In the genomic region with DNA sequence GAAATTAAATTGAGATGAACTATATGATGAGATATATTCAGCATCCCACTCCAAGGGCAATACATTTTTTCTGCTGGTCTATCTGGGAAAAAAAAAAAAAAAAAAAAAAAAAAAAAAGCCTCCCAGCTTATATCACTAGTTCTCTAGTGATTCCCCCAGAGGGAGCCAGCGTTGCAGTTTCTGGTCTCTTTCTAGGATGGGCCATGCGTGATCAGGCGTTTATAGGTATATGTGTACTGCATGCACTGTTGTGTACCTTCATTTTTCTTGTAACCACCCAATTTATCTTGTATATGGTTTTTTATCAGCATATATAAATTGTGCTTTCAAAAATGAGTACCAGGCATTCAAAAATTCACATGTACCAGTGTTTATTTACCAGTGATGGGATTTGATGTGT, we compare ENCODE assay signal across 8 cellular contexts. TPM values are rescaled to one million over a fixed set of nuclear protein-coding genes. Genes with fewer than 3 reads are reported as not detected.
DNase-seq lines count a peak whose midpoint lies in the region; ATAC-seq and TF ChIP-seq lines count a peak whose summit lies in the region.

No MANE protein-coding gene starts in this region.

- no peaks in the 10 kb centered on the region for H3K79me2 ChIP-seq in OCI-LY3 (ENCODE audit: low read length)

- H3K4me3 ChIP-seq in OCI-LY3 (ENCODE audit: low read length) (no peak overlapping the region), mucosa of descending colon (no peak overlapping the region)

- ATAC-seq in mucosa of descending colon, result no peak

- no peak overlapping the region for H2AFZ ChIP-seq in OCI-LY3 (ENCODE audit: low read depth, low read length)

- H3K27ac Mint-ChIP-seq in glutamatergic neuron (ENCODE audit: unreplicated experiment), result no peak overlapping the region
- no peak overlapping the region for H3K27ac Mint-ChIP-seq in activated T-helper 2 cell treated with anti-CD3 and anti-CD28 coated beads, Interferon-gamma antibody, Interleukin-2, Interleukin-4, amounts not matched to agents 10 μg/mL and 5 μg/mL and 100 μg/mL, durations not matched to agents 14 hours and 24 hours and 36 hours

- H3K9me3 ChIP-seq in OCI-LY3 (ENCODE audit: insufficient read depth, low read length) (no peaks in the 10 kb centered on the region), mucosa of descending colon (no peaks in the 10 kb centered on the region)

- H3K27me3 ChIP-seq in OCI-LY3 (ENCODE audit: low read depth, low read length), result peaks cover 12% of the 10 kb centered on the region

- H3K36me3 ChIP-seq in OCI-LY3 (replicated peaks; ENCODE audit: low read depth, low read length), result no peaks in the 10 kb centered on the region
- no peaks in the 10 kb centered on the region for H3K36me3 ChIP-seq in mucosa of descending colon (ENCODE audit: low read depth)

- peak; percentile 2 for DNase-seq in DMS 273 treated with DMSO at 0.1 percent for 48 hours (lab: John Stamatoyannopoulos, UW)
- peak; percentile 26 for DNase-seq in H4 (ENCODE audit: low spot score)
- peak; percentile 52 for DNase-seq in glutamatergic neuron
- DNase-seq in activated T-helper 2 cell treated with anti-CD3 and anti-CD28 coated beads, Interferon-gamma antibody, Interleukin-2, Interleukin-4, amounts not matched to agents 10 μg/mL and 5 μg/mL and 100 μg/mL, durations not matched to agents 14 hours and 24 hours and 36 hours (ENCODE audit: low spot score), result no peak
- DNase-seq in NCI-H2227 treated with DMSO at 0.1 percent for 48 hours (lab: John Stamatoyannopoulos, UW), result no peak
- no peak for DNase-seq in mucosa of descending colon
- no peak for DNase-seq in DMS153 treated with DMSO at 0.1 percent for 48 hours (lab: John Stamatoyannopoulos, UW; ENCODE audit: unreplicated experiment)

- no peak overlapping the region for H3K9ac ChIP-seq in OCI-LY3 (ENCODE audit: low read length)

- no peaks in the 10 kb centered on the region for H3K27me3 Mint-ChIP-seq in glutamatergic neuron (ENCODE audit: unreplicated experiment)
- H3K27me3 Mint-ChIP-seq in activated T-helper 2 cell treated with anti-CD3 and anti-CD28 coated beads, Interferon-gamma antibody, Interleukin-2, Interleukin-4, amounts not matched to agents 10 μg/mL and 5 μg/mL and 100 μg/mL, durations not matched to agents 14 hours and 24 hours and 36 hours (ENCODE audit: low read depth), result peaks cover 1% of the 10 kb centered on the region

- peaks cover 4% of the 10 kb centered on the region for H3K4me1 Mint-ChIP-seq in glutamatergic neuron (ENCODE audit: low read depth, unreplicated experiment)
- H3K4me1 Mint-ChIP-seq in activated T-helper 2 cell treated with anti-CD3 and anti-CD28 coated beads, Interferon-gamma antibody, Interleukin-2, Interleukin-4, amounts not matched to agents 10 μg/mL and 5 μg/mL and 100 μg/mL, durations not matched to agents 14 hours and 24 hours and 36 hours (ENCODE audit: low read depth), result no peaks in the 10 kb centered on the region

- H4K20me1 ChIP-seq in OCI-LY3 (ENCODE audit: insufficient read depth, low read length), result no peaks in the 10 kb centered on the region

- no peaks in the 10 kb centered on the region for H3K36me3 Mint-ChIP-seq in glutamatergic neuron (ENCODE audit: unreplicated experiment)
- no peaks in the 10 kb centered on the region for H3K36me3 Mint-ChIP-seq in activated T-helper 2 cell treated with anti-CD3 and anti-CD28 coated beads, Interferon-gamma antibody, Interleukin-2, Interleukin-4, amounts not matched to agents 10 μg/mL and 5 μg/mL and 100 μg/mL, durations not matched to agents 14 hours and 24 hours and 36 hours (ENCODE audit: low read depth)

- peaks cover 1% of the 10 kb centered on the region for H3K9me3 Mint-ChIP-seq in glutamatergic neuron (ENCODE audit: unreplicated experiment)
- no peaks in the 10 kb centered on the region for H3K9me3 Mint-ChIP-seq in activated T-helper 2 cell treated with anti-CD3 and anti-CD28 coated beads, Interferon-gamma antibody, Interleukin-2, Interleukin-4, amounts not matched to agents 10 μg/mL and 5 μg/mL and 100 μg/mL, durations not matched to agents 14 hours and 24 hours and 36 hours

- no peak overlapping the region for H3K4me2 ChIP-seq in OCI-LY3 (ENCODE audit: low read length)

- H3K4me1 ChIP-seq in OCI-LY3 (ENCODE audit: low read length) (no peaks in the 10 kb centered on the region), mucosa of descending colon (ENCODE audit: low read depth) (no peaks in the 10 kb centered on the region)

- H3K4me3 Mint-ChIP-seq in glutamatergic neuron (ENCODE audit: unreplicated experiment), result no peak overlapping the region
- H3K4me3 Mint-ChIP-seq in activated T-helper 2 cell treated with anti-CD3 and anti-CD28 coated beads, Interferon-gamma antibody, Interleukin-2, Interleukin-4, amounts not matched to agents 10 μg/mL and 5 μg/mL and 100 μg/mL, durations not matched to agents 14 hours and 24 hours and 36 hours (ENCODE audit: low read depth), result no peak overlapping the region

- no peak overlapping the region for H3K27ac ChIP-seq in OCI-LY3 (ENCODE audit: low read length)

- TF ChIP-seq CTCF in OCI-LY3 (IDR thresholded peaks at IDR 0.05; ENCODE audit: low read depth, low read length) (peak; percentile 42), glutamatergic neuron (IDR thresholded peaks at IDR 0.05; ENCODE audit: partially characterized antibody, unreplicated experiment) (no peak), mucosa of descending colon (IDR thresholded peaks at IDR 0.05) (no peak)

- intact Hi-C loops in activated T-helper 2 cell treated with anti-CD3 and anti-CD28 coated beads, Interferon-gamma antibody, Interleukin-2, Interleukin-4, amounts not matched to agents 10 μg/mL and 5 μg/mL and 100 μg/mL, durations not matched to agents 14 hours and 24 hours and 36 hours (cut with micrococcal nuclease), result no loop called here
- intact Hi-C loops in mucosa of descending colon (cut with DNase I, micrococcal nuclease), result no loop called here

RNA-seq across cellular contexts. Expression of gene DCDC2C, which starts 35.1 kb away (rescaled TPM):
- total RNA-seq in H4 (2014; rRNA removed; shearing (Covaris generic)), result not detected in 2 replicates
- total RNA-seq in glutamatergic neuron (ENCODE audit: unreplicated experiment) (not detected), mucosa of descending colon (under 1 TPM in 1 of 3 donors, not detected in 2; 0.35 TPM)
- total RNA-seq in activated T-helper 2 cell treated with anti-CD3 and anti-CD28 coated beads, Interferon-gamma antibody, Interleukin-2, Interleukin-4, amounts not matched to agents 10 μg/mL and 5 μg/mL and 100 μg/mL, durations not matched to agents 14 hours and 24 hours and 36 hours, result not detected in 2 replicates

Comparison
In these comparisons a context has a peak if more than half of its experiments do, and no peak if none do; other contexts are left out.
1. DNase-seq: peak in DMS 273 treated with DMSO at 0.1 percent for 48 hours (single experiment), H4 (single experiment) and glutamatergic neuron (single experiment); none in activated T-helper 2 cell treated with anti-CD3 and anti-CD28 coated beads, Interferon-gamma antibody, Interleukin-2, Interleukin-4, amounts not matched to agents 10 μg/mL and 5 μg/mL and 100 μg/mL, durations not matched to agents 14 hours and 24 hours and 36 hours (single experiment), NCI-H2227 treated with DMSO at 0.1 percent for 48 hours (single experiment), mucosa of descending colon (0 of 3) and DMS153 treated with DMSO at 0.1 percent for 48 hours (single experiment).